1 cellular context compared by ENCODE assay signal in the genomic region with DNA sequence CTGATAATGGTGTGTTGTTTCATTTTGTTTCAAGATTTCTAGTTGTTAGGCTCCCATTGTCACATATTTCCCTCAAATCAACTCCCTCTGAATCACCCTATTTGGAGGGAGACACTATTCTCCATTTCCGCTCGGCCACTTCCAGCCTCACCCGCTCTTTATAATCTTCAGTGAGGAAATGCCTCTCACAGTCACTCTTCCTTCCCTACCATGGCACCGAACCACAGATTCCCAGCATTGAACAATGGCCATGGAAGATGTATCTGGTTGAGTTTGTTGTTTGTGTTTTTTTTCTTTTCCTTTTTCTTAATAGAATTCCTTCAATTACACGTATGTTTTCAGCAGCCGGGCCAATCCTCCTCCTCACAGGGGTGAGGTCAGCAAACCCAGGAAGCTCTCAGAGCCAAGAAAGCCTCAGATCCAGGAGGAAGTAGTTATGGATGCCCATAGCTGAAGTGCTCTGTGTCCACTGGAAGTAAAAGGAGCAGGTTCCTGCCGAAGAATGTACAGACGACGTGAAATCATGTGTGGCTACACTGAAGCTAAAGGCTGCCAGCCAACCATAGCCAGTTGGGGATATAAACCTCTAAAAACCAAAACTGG.
TF ChIP-seq lines count a peak whose summit lies in the region.

No MANE protein-coding gene starts in this region.

TF ChIP-seq in SK-N-SH, 30 proteins besides CTCF, POLR2A, EP300 and RAD21 (continued from another document):
- TF ChIP-seq, protein P1, sequence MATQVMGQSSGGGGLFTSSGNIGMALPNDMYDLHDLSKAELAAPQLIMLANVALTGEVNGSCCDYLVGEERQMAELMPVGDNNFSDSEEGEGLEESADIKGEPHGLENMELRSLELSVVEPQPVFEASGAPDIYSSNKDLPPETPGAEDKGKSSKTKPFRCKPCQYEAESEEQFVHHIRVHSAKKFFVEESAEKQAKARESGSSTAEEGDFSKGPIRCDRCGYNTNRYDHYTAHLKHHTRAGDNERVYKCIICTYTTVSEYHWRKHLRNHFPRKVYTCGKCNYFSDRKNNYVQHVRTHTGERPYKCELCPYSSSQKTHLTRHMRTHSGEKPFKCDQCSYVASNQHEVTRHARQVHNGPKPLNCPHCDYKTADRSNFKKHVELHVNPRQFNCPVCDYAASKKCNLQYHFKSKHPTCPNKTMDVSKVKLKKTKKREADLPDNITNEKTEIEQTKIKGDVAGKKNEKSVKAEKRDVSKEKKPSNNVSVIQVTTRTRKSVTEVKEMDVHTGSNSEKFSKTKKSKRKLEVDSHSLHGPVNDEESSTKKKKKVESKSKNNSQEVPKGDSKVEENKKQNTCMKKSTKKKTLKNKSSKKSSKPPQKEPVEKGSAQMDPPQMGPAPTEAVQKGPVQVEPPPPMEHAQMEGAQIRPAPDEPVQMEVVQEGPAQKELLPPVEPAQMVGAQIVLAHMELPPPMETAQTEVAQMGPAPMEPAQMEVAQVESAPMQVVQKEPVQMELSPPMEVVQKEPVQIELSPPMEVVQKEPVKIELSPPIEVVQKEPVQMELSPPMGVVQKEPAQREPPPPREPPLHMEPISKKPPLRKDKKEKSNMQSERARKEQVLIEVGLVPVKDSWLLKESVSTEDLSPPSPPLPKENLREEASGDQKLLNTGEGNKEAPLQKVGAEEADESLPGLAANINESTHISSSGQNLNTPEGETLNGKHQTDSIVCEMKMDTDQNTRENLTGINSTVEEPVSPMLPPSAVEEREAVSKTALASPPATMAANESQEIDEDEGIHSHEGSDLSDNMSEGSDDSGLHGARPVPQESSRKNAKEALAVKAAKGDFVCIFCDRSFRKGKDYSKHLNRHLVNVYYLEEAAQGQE (IDR thresholded peaks at IDR 0.05; ENCODE audit: low read depth, low read length) = no peak
- TF ChIP-seq RFX5 (IDR thresholded peaks at IDR 0.05; ENCODE audit: low read length) (no peak), TEAD4 (IDR thresholded peaks at IDR 0.05; ENCODE audit: borderline replicate concordance, insufficient read depth) (no peak), RXRA (IDR thresholded peaks at IDR 0.05; ENCODE audit: borderline replicate concordance, low read depth) (no peak), FOXJ3 (CRISPR knock-in tag; IDR thresholded peaks at IDR 0.05) (no peak), JUND (IDR thresholded peaks at IDR 0.05) (no peak), YY1 (IDR thresholded peaks at IDR 0.05; ENCODE audit: low read depth) (no peak), CHD2 (IDR thresholded peaks at IDR 0.05; ENCODE audit: low read length, partially characterized antibody) (no peak), GABPA (IDR thresholded peaks at IDR 0.05; ENCODE audit: low read depth) (no peak), RCOR1 (IDR thresholded peaks at IDR 0.05; ENCODE audit: low read length) (no peak), NRF1 (IDR thresholded peaks at IDR 0.05; ENCODE audit: low read depth, low read length) (no peak), POLR2AphosphoS5 (IDR thresholded peaks at IDR 0.05; ENCODE audit: low read depth, low read length) (no peak), SIN3A (IDR thresholded peaks at IDR 0.05; ENCODE audit: borderline replicate concordance, low read depth, low read length) (no peak), NFIC (IDR thresholded peaks at IDR 0.05; ENCODE audit: borderline replicate concordance) (no peak), TCF12 (IDR thresholded peaks at IDR 0.05) (no peak)
- TF ChIP-seq, protein P2, sequence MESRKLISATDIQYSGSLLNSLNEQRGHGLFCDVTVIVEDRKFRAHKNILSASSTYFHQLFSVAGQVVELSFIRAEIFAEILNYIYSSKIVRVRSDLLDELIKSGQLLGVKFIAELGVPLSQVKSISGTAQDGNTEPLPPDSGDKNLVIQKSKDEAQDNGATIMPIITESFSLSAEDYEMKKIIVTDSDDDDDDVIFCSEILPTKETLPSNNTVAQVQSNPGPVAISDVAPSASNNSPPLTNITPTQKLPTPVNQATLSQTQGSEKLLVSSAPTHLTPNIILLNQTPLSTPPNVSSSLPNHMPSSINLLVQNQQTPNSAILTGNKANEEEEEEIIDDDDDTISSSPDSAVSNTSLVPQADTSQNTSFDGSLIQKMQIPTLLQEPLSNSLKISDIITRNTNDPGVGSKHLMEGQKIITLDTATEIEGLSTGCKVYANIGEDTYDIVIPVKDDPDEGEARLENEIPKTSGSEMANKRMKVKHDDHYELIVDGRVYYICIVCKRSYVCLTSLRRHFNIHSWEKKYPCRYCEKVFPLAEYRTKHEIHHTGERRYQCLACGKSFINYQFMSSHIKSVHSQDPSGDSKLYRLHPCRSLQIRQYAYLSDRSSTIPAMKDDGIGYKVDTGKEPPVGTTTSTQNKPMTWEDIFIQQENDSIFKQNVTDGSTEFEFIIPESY (IDR thresholded peaks at IDR 0.05; ENCODE audit: borderline replicate concordance, low read depth) = no peak
- TF ChIP-seq, protein P3, sequence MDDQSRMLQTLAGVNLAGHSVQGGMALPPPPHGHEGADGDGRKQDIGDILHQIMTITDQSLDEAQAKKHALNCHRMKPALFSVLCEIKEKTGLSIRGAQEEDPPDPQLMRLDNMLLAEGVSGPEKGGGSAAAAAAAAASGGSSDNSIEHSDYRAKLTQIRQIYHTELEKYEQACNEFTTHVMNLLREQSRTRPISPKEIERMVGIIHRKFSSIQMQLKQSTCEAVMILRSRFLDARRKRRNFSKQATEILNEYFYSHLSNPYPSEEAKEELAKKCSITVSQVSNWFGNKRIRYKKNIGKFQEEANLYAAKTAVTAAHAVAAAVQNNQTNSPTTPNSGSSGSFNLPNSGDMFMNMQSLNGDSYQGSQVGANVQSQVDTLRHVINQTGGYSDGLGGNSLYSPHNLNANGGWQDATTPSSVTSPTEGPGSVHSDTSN (IDR thresholded peaks at IDR 0.05) = no peak
